ENCODE assay signal across 15 cellular contexts in the genomic region with DNA sequence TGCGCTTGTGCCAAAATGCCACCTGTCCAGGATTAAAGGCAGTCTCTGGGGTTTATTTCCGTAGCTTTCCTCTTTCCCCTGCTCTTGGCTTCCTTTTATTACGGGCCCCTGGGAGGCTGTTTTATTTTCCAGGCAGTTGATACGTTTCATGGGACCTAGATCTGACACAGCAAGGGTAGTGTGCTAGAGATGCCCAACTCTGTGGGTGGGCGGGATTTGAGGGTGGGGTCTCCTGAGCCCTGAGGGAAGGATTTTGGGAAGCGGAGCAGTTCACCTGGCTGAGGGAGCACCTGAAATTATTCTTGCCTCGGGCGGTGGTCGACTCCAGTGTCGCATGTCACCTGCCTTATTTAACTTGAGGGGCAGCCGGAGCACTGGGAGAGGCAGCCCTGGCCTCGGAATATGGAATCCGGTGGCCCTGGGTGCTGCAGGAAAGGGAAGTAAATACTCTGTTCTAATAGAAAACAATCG. TPM values are rescaled to one million over a fixed set of nuclear protein-coding genes. Genes with fewer than 3 reads are reported as not detected.
DNase-seq lines count a peak whose midpoint lies in the region; ATAC-seq and FAIRE-seq lines count a peak whose summit lies in the region.
"Had no signal": no experiment of that assay in that cellular context is flagged by ENCODE, and none has a peak within 500 bp of the region (broad histone marks: within the 10 kb centered on the region; RNA-seq: fewer than 3 reads in every experiment).

No MANE protein-coding gene starts in this region.

- H3K9me3 Mint-ChIP-seq in activated T-helper 2 cell treated with anti-CD3 and anti-CD28 coated beads, Interferon-gamma antibody, Interleukin-2, Interleukin-4, amounts not matched to agents 10 μg/mL and 5 μg/mL and 100 μg/mL, durations not matched to agents 14 hours and 24 hours and 36 hours, result no peaks in the 10 kb centered on the region
- H3K9me3 Mint-ChIP-seq: CD8-positive, alpha-beta memory T cell had no signal

- no peaks in the 10 kb centered on the region for H3K79me1 ChIP-seq in trophoblast cell (ENCODE audit: low read length)

- H3K27me3 Mint-ChIP-seq in activated T-helper 2 cell treated with anti-CD3 and anti-CD28 coated beads, Interferon-gamma antibody, Interleukin-2, Interleukin-4, amounts not matched to agents 10 μg/mL and 5 μg/mL and 100 μg/mL, durations not matched to agents 14 hours and 24 hours and 36 hours (ENCODE audit: low read depth), result peaks cover 80% of the 10 kb centered on the region

- H3K4me1 Mint-ChIP-seq in activated T-helper 2 cell treated with anti-CD3 and anti-CD28 coated beads, Interferon-gamma antibody, Interleukin-2, Interleukin-4, amounts not matched to agents 10 μg/mL and 5 μg/mL and 100 μg/mL, durations not matched to agents 14 hours and 24 hours and 36 hours (ENCODE audit: low read depth), result peaks cover 4% of the 10 kb centered on the region

- H3K18ac ChIP-seq in trophoblast cell (ENCODE audit: low read length), result no peak overlapping the region

- no peak overlapping the region for H3K9ac ChIP-seq in trophoblast cell (ENCODE audit: low read length)

- no peak overlapping the region for H3K4me3 ChIP-seq in trophoblast cell (ENCODE audit: low read depth, low read length)
- H3K4me3 ChIP-seq: skin epidermis, suprapubic skin had no signal

- H2AK5ac ChIP-seq in trophoblast cell (ENCODE audit: low read length), result no peak overlapping the region

- no peak overlapping the region for H4K8ac ChIP-seq in trophoblast cell (ENCODE audit: low read depth, low read length)

- H2BK5ac ChIP-seq in trophoblast cell (ENCODE audit: low read depth, low read length, poor library complexity), result no peak overlapping the region

- H3K27ac ChIP-seq in layer of hippocampus (ENCODE audit: low read depth, low read length), result peak overlapping the region; percentile 71
- H3K27ac ChIP-seq in trophoblast cell (ENCODE audit: low read depth, low read length), result no peak overlapping the region
- H3K27ac ChIP-seq: skin epidermis, suprapubic skin had no signal

- no peak overlapping the region for H4K91ac ChIP-seq in trophoblast cell (ENCODE audit: low read depth, low read length)

- no peak overlapping the region for H2BK12ac ChIP-seq in trophoblast cell (ENCODE audit: low read length)

- FAIRE-seq in GM19239 (lab: Jason Lieb, UNC), result no peak

- H3K14ac ChIP-seq in trophoblast cell (ENCODE audit: low read length), result no peak overlapping the region

- no peaks in the 10 kb centered on the region for H3K36me3 ChIP-seq in trophoblast cell (ENCODE audit: control insufficient read depth in 1 of 2, insufficient read depth in 2 of 2, low read length in 2 of 2)
- H3K36me3 ChIP-seq: suprapubic skin had no signal

- peaks cover 6 to 8% of the 10 kb centered on the region in 2 experiments for H3K4me1 ChIP-seq in trophoblast cell (ENCODE audit: control insufficient read depth in 1 of 2, insufficient read depth in 2 of 2, low read length in 2 of 2)

- H3K4ac ChIP-seq in trophoblast cell (ENCODE audit: low read depth, low read length), result no peak overlapping the region

- H3K27me3 ChIP-seq in layer of hippocampus (ENCODE audit: control insufficient read depth, insufficient read depth, low read length), result peaks cover 18% of the 10 kb centered on the region
- peaks cover 66% of the 10 kb centered on the region for H3K27me3 ChIP-seq in trophoblast cell (ENCODE audit: insufficient read depth, low read length)

- intact Hi-C loops in activated T-helper 2 cell treated with anti-CD3 and anti-CD28 coated beads, Interferon-gamma antibody, Interleukin-2, Interleukin-4, amounts not matched to agents 10 μg/mL and 5 μg/mL and 100 μg/mL, durations not matched to agents 14 hours and 24 hours and 36 hours (cut with micrococcal nuclease), result no loop called here

- H4K12ac ChIP-seq in trophoblast cell (ENCODE audit: low read depth, low read length), result no peak overlapping the region

- ATAC-seq in GM21528 (IDR thresholded peaks at IDR 0.05; ENCODE audit: low FRiP score, unreplicated experiment) (no peak), GM21447 (IDR thresholded peaks at IDR 0.05; ENCODE audit: unreplicated experiment) (no peak)
- ATAC-seq: esophagus mucosa had no signal

- H3K4me3 Mint-ChIP-seq in activated T-helper 2 cell treated with anti-CD3 and anti-CD28 coated beads, Interferon-gamma antibody, Interleukin-2, Interleukin-4, amounts not matched to agents 10 μg/mL and 5 μg/mL and 100 μg/mL, durations not matched to agents 14 hours and 24 hours and 36 hours (ENCODE audit: low read depth), result no peak overlapping the region

- no peaks in the 10 kb centered on the region for H3K79me2 ChIP-seq in trophoblast cell (ENCODE audit: control insufficient read depth, insufficient read depth, low read length, poor library complexity)

- peaks cover 11% of the 10 kb centered on the region for H3K9me3 ChIP-seq in trophoblast cell (ENCODE audit: insufficient read depth, low read depth, low read length)
- H3K9me3 ChIP-seq: suprapubic skin had no signal

- DNase-seq in NCI-H1417 (lab: John Stamatoyannopoulos, UW) (peak in 2 of 3 experiments; percentile 75 to 82), NCI-H1417 treated with DMSO at 0.1 percent for 48 hours (lab: John Stamatoyannopoulos, UW) (no peak), GM19239 (ENCODE audit: insufficient read length, low spot score) (peak; percentile 15), trophoblast cell (no peak)
- DNase-seq in activated T-helper 2 cell treated with anti-CD3 and anti-CD28 coated beads, Interferon-gamma antibody, Interleukin-2, Interleukin-4, amounts not matched to agents 10 μg/mL and 5 μg/mL and 100 μg/mL, durations not matched to agents 14 hours and 24 hours and 36 hours (ENCODE audit: low spot score), result no peak
- DNase-seq: 8988T; activated CD4-positive, alpha-beta T cell treated with anti-CD3 and anti-CD28 coated beads, Interleukin-2, amount 50 U/mL, for 1 hour; CD8-positive, alpha-beta memory T cell had no signal

- H2AFZ ChIP-seq in trophoblast cell (ENCODE audit: insufficient read depth, low read length, poor library complexity), result no peak overlapping the region

- WGBS in trophoblast cell (ENCODE audit: extremely low coverage, insufficient coverage, insufficient read length), result no CpG with 5 or more reads among the region's 14 CpGs

- H3K27ac Mint-ChIP-seq in activated T-helper 2 cell treated with anti-CD3 and anti-CD28 coated beads, Interferon-gamma antibody, Interleukin-2, Interleukin-4, amounts not matched to agents 10 μg/mL and 5 μg/mL and 100 μg/mL, durations not matched to agents 14 hours and 24 hours and 36 hours, result peak overlapping the region; percentile 67

- no peak overlapping the region for H3K23ac ChIP-seq in trophoblast cell (ENCODE audit: low read length)

- H2BK120ac ChIP-seq in trophoblast cell (ENCODE audit: insufficient read depth, low read length, poor library complexity), result no peak overlapping the region

- H3K36me3 Mint-ChIP-seq in activated T-helper 2 cell treated with anti-CD3 and anti-CD28 coated beads, Interferon-gamma antibody, Interleukin-2, Interleukin-4, amounts not matched to agents 10 μg/mL and 5 μg/mL and 100 μg/mL, durations not matched to agents 14 hours and 24 hours and 36 hours (ENCODE audit: low read depth), result no peaks in the 10 kb centered on the region
- H3K36me3 Mint-ChIP-seq: CD8-positive, alpha-beta memory T cell had no signal

- H3K4me2 ChIP-seq in trophoblast cell (ENCODE audit: low read length), result no peak overlapping the region

RNA-seq across cellular contexts. Expression of gene NKX2-2, which starts 9.6 kb away (rescaled TPM):
- not detected in 2 replicates for total RNA-seq in activated T-helper 2 cell treated with anti-CD3 and anti-CD28 coated beads, Interferon-gamma antibody, Interleukin-2, Interleukin-4, amounts not matched to agents 10 μg/mL and 5 μg/mL and 100 μg/mL, durations not matched to agents 14 hours and 24 hours and 36 hours
- polyA plus RNA-seq in trophoblast cell (2013), result 0.01 TPM in 1 of 2 replicates, not detected in the other
- total RNA-seq: CD8-positive, alpha-beta memory T cell; esophagus mucosa; lung microvascular endothelial cell; suprapubic skin had no signal
- polyA plus RNA-seq: CD8-positive, alpha-beta memory T cell had no signal

Comparison
In these comparisons a context has a peak if more than half of its experiments do, and no peak if none do; other contexts are left out.
1. DNase-seq: peak in NCI-H1417 (2 of 3) and GM19239 (single experiment); none in NCI-H1417 treated with DMSO at 0.1 percent for 48 hours (single experiment), activated T-helper 2 cell treated with anti-CD3 and anti-CD28 coated beads, Interferon-gamma antibody, Interleukin-2, Interleukin-4, amounts not matched to agents 10 μg/mL and 5 μg/mL and 100 μg/mL, durations not matched to agents 14 hours and 24 hours and 36 hours (single experiment) and trophoblast cell (0 of 2).